ENCODE assay signal across 8 cellular contexts in genomic region chr20:3041818-3042504, GRCh38. TPM values are rescaled to one million over a fixed set of nuclear protein-coding genes. Genes with fewer than 3 reads are reported as not detected.
DNase-seq lines count a peak whose midpoint lies in the region; TF ChIP-seq lines count a peak whose summit lies in the region.

No MANE protein-coding gene starts in this region.

- H4K8ac ChIP-seq in H9 (replicated peaks; ENCODE audit: insufficient read length, low read depth, low read length) = no peak overlapping the region

- peak overlapping the region; percentile 76 to 91 (median 78); a peak in 5 of 7 replicates for H3K27ac Mint-ChIP-seq in H9

- no peak overlapping the region for H2BK12ac ChIP-seq in H9 (ENCODE audit: insufficient read length, low read depth, low read length)

- DNase-seq in H9 (no peak), NCI-H774 (lab: John Stamatoyannopoulos, UW) (peak; percentile 18), fibroblast of lung (ENCODE audit: low read depth in 2 of 2) (peak; percentile 6 to 61), prostate gland (ENCODE audit: low spot score) (no peak), germinal center (ENCODE audit: low spot score) (no peak), GM10248 (ENCODE audit: extremely low spot score) (no peak), HAP-1 (ENCODE audit: low spot score in 2 of 2) (no peak), NCI-H446 (lab: John Stamatoyannopoulos, UW) (no peak)

- POLR2A ChIA-PET in GM10248 (lab: Yijun Ruan, JAX) = no interaction called here

- no CpG with 5 or more reads among the region's 13 CpGs for WGBS in H9 (ENCODE audit: extremely low coverage, insufficient read length, low lambda C conversion rate)
- 29% methylated on average over 13 of the region's 13 CpGs for WGBS in prostate gland

- in situ Hi-C loops in HAP-1 (cut with MboI; ENCODE audit: low sequenced_read_pairs) = no loop called here

- H2AK5ac ChIP-seq in H9 (ENCODE audit: insufficient read length, low read length) = no peak overlapping the region

- H3K4me1 ChIP-seq in H9 (ENCODE audit: insufficient read depth, low read length) (peaks cover 12% of the 10 kb centered on the region; the same call in 1 of the 2 replicates), fibroblast of lung (ENCODE audit: control insufficient read depth, extremely low read depth, insufficient read depth, low read length) (peaks cover 11% of the 10 kb centered on the region), prostate gland (replicated peaks) (peaks cover 6% of the 10 kb centered on the region), HAP-1 (no peaks in the 10 kb centered on the region)

- H3K36me3 ChIP-seq in fibroblast of lung (ENCODE audit: control insufficient read depth, insufficient read depth, low read length) = peaks cover 16% of the 10 kb centered on the region
- H3K36me3 ChIP-seq in prostate gland = peaks cover 0 to 9% of the 10 kb centered on the region in 2 donors
- peaks cover 30% of the 10 kb centered on the region for H3K36me3 ChIP-seq in HAP-1 (replicated peaks)

- no peaks in the 10 kb centered on the region for H3K79me1 ChIP-seq in H9 (ENCODE audit: insufficient read depth, low read depth, low read length, poor library complexity, severe bottlenecking)

- peaks cover 13% of the 10 kb centered on the region for H3K23me2 ChIP-seq in H9 (ENCODE audit: insufficient read length, low read depth, low read length, poor library complexity, severe bottlenecking)

- H4K20me1 ChIP-seq in H9 (ENCODE audit: control insufficient read depth, insufficient read depth, insufficient read length) (no peaks in the 10 kb centered on the region), fibroblast of lung (ENCODE audit: control insufficient read depth, extremely low read depth, insufficient read depth, low read length) (no peaks in the 10 kb centered on the region)

- intact Hi-C loops in prostate gland (cut with DNase I) = no loop called here

- H3K27ac ChIP-seq in H9 (ENCODE audit: insufficient read length, low read depth, low read length) (no peak overlapping the region), fibroblast of lung (ENCODE audit: insufficient read depth, low read length) (peak overlapping the region; percentile 9), prostate gland (peak overlapping the region; percentile 63 to 73)

- peak overlapping the region in 1 of 2 experiments; percentile 21; a peak in 2 of 5 replicates for H3K4me3 Mint-ChIP-seq in H9

- no peak overlapping the region for H3K23ac ChIP-seq in H9 (ENCODE audit: insufficient read length, low read depth, low read length)

- TF ChIP-seq CTCF in H9 (conservative IDR thresholded peaks at IDR 0.05) (no peak), fibroblast of lung (conservative IDR thresholded peaks at IDR 0.05 in 1 of 2, IDR thresholded peaks at IDR 0.05 in 1 of 2; ENCODE audit: low read depth in 1 of 2, low read length in 2 of 2) (no peak), prostate gland (IDR thresholded peaks at IDR 0.05) (no peak), GM10248 (IDR thresholded peaks at IDR 0.05; ENCODE audit: control extremely low read depth, extremely low read depth, low read depth, missing control alignments) (no peak)

- no peak overlapping the region for H2BK15ac ChIP-seq in H9 (ENCODE audit: low read depth, low read length)

- H3K9me3 ChIP-seq in H9 (ENCODE audit: control insufficient read depth, low read depth, low read length) (no peaks in the 10 kb centered on the region), fibroblast of lung (ENCODE audit: control insufficient read depth, insufficient read depth, low read depth, low read length) (no peaks in the 10 kb centered on the region), prostate gland (no peaks in the 10 kb centered on the region), HAP-1 (no peaks in the 10 kb centered on the region)

- H3K4me2 ChIP-seq in H9 (ENCODE audit: insufficient read depth, insufficient read length, low read length) = peak overlapping the region; percentile 21
- peak overlapping the region; percentile 4 for H3K4me2 ChIP-seq in fibroblast of lung (ENCODE audit: extremely low read depth, insufficient read depth, low read length)

- H4K5ac ChIP-seq in H9 (ENCODE audit: insufficient read length, low read depth, low read length) = no peak overlapping the region

- H3K4me3 ChIP-seq in fibroblast of lung (replicated peaks in 1 of 4; ENCODE audit: control extremely low read depth in 1 of 4, insufficient read depth in 1 of 4, low read depth in 3 of 4, low read length in 4 of 4) = peak overlapping the region in 2 of 4 experiments; percentile 20 to 41
- no peak overlapping the region for H3K4me3 ChIP-seq in prostate gland
- H3K4me3 ChIP-seq in HAP-1 = no peak overlapping the region

- no peak overlapping the region for H3T11ph ChIP-seq in H9 (ENCODE audit: low read length)

- H3K36me3 Mint-ChIP-seq in H9 (ENCODE audit: insufficient read depth in 1 of 3, low read depth in 3 of 3) = peaks cover 8 to 41% (median 35%) of the 10 kb centered on the region in 3 experiments; a peak in 6 of 7 replicates

- no peak overlapping the region for H3K18ac ChIP-seq in H9 (ENCODE audit: insufficient read length, low read depth, low read length)

- no peaks in the 10 kb centered on the region for H3K9me3 Mint-ChIP-seq in H9

- H4K91ac ChIP-seq in H9 (ENCODE audit: insufficient read length, low read depth, low read length) = no peak overlapping the region

- no peak overlapping the region for H3K56ac ChIP-seq in H9 (ENCODE audit: insufficient read length, low read depth, low read length)

- no peak overlapping the region for H2BK5ac ChIP-seq in H9 (ENCODE audit: insufficient read length, low read length)

- H2BK20ac ChIP-seq in H9 (ENCODE audit: low read depth, low read length, poor library complexity, severe bottlenecking) = no peak overlapping the region

- CTCF ChIA-PET in GM10248 (lab: Yijun Ruan, JAX) = interaction anchor here (1.3 to 1.4 kb wide), 2 partner anchors 12 to 177 kb away, joined by 3 to 5 read pairs; no protein-coding TSS in a partner anchor

- H3K79me2 ChIP-seq in H9 (ENCODE audit: insufficient read depth, low read length) = no peaks in the 10 kb centered on the region; the same call in 1 of the 2 replicates
- H3K79me2 ChIP-seq in fibroblast of lung (ENCODE audit: control insufficient read depth, insufficient read depth, low read length) = peaks cover 6% of the 10 kb centered on the region

- H3K4ac ChIP-seq in H9 (ENCODE audit: low read depth, low read length) = no peak overlapping the region

- peaks cover 21 to 23% of the 10 kb centered on the region in 2 experiments for H3K4me1 Mint-ChIP-seq in H9

- H3K9ac ChIP-seq in H9 (ENCODE audit: extremely low read depth, insufficient read length, low read length) (no peak overlapping the region), fibroblast of lung (ENCODE audit: insufficient read depth, low read length) (no peak overlapping the region)

- no peaks in the 10 kb centered on the region; the same call in 1 of the 2 replicates for H3K27me3 Mint-ChIP-seq in H9 (ENCODE audit: low read depth)

- H2BK120ac ChIP-seq in H9 (ENCODE audit: low read depth, low read length, poor library complexity, severe bottlenecking) = no peak overlapping the region

- H3K27me3 ChIP-seq in H9 (ENCODE audit: insufficient read depth, low read length) (no peaks in the 10 kb centered on the region), fibroblast of lung (ENCODE audit: control insufficient read depth, insufficient read depth, low read length) (no peaks in the 10 kb centered on the region), prostate gland (replicated peaks; ENCODE audit: insufficient read depth) (no peaks in the 10 kb centered on the region), HAP-1 (ENCODE audit: low read depth) (no peaks in the 10 kb centered on the region)

- no peak for TF ChIP-seq POLR2A in prostate gland (IDR thresholded peaks at IDR 0.05)

- H2AFZ ChIP-seq in H9 (ENCODE audit: low read length) (no peak overlapping the region), fibroblast of lung (ENCODE audit: low read length) (no peak overlapping the region)

- H3K14ac ChIP-seq in H9 (ENCODE audit: insufficient read depth, low read length) = peak overlapping the region; percentile 8; the same call in 1 of the 2 replicates

RNA-seq across cellular contexts. Expression of gene GNRH2, which starts 1.5 kb away (rescaled TPM):
- total RNA-seq in H9 (2021) (0.50 and 1.1 TPM in 2 replicates), fibroblast of lung (not detected in 2 replicates), prostate gland (not detected)
- polyA plus RNA-seq in fibroblast of lung = not detected in 2 replicates
- polyA plus RNA-seq in fibroblast of lung (2012) = not detected in 2 replicates
- not detected in 2 replicates for polyA minus RNA-seq in fibroblast of lung (ENCODE audit: low replicate concordance)

RNA-seq across cellular contexts. Expression of gene MRPS26, which starts 3.9 kb away (rescaled TPM):
- total RNA-seq in H9 (2021) (97.6 and 102 TPM in 2 replicates), fibroblast of lung (37.0 and 42.6 TPM in 2 replicates), prostate gland (100 to 1,000 TPM in 1 of 2 donors, 10 to 100 TPM in 1; 75.8 to 129 TPM)
- 16.1 and 19.2 TPM in 2 replicates for polyA plus RNA-seq in fibroblast of lung
- polyA plus RNA-seq in fibroblast of lung (2012) = 29.4 and 38.1 TPM in 2 replicates
- polyA minus RNA-seq in fibroblast of lung (ENCODE audit: low replicate concordance) = 7.7 and 12.0 TPM in 2 replicates

RNA-seq across cellular contexts. Expression of gene OXT, which starts 29.5 kb away (rescaled TPM):
- total RNA-seq in H9 (2021) (0.64 TPM in 1 of 2 replicates, not detected in the other), fibroblast of lung (not detected in 2 replicates), prostate gland (1 to 10 TPM in 1 of 2 donors, not detected in 1; 9.8 TPM)
- polyA plus RNA-seq in fibroblast of lung = not detected in 2 replicates
- not detected in 2 replicates for polyA plus RNA-seq in fibroblast of lung (2012)
- polyA minus RNA-seq in fibroblast of lung (ENCODE audit: low replicate concordance) = not detected in 2 replicates

RNA-seq across cellular contexts. Expression of gene AVP, which starts 42.6 kb away (rescaled TPM):
- total RNA-seq in H9 (2021) (not detected in 2 replicates), fibroblast of lung (not detected in 2 replicates), prostate gland (1 to 10 TPM in 1 of 2 donors, not detected in 1; 3.1 TPM)
- polyA plus RNA-seq in fibroblast of lung = not detected in 2 replicates
- polyA plus RNA-seq in fibroblast of lung (2012) = not detected in 2 replicates
- not detected in 2 replicates for polyA minus RNA-seq in fibroblast of lung (ENCODE audit: low replicate concordance)

Comparison
In these comparisons a context has a peak if more than half of its experiments do, and no peak if none do; other contexts are left out.
1. DNase-seq: peak in NCI-H774 (single experiment) and fibroblast of lung (2 of 2); none in H9 (single experiment), prostate gland (single experiment), germinal center (single experiment), GM10248 (single experiment), HAP-1 (0 of 2) and NCI-H446 (0 of 2).